In the genomic region with DNA sequence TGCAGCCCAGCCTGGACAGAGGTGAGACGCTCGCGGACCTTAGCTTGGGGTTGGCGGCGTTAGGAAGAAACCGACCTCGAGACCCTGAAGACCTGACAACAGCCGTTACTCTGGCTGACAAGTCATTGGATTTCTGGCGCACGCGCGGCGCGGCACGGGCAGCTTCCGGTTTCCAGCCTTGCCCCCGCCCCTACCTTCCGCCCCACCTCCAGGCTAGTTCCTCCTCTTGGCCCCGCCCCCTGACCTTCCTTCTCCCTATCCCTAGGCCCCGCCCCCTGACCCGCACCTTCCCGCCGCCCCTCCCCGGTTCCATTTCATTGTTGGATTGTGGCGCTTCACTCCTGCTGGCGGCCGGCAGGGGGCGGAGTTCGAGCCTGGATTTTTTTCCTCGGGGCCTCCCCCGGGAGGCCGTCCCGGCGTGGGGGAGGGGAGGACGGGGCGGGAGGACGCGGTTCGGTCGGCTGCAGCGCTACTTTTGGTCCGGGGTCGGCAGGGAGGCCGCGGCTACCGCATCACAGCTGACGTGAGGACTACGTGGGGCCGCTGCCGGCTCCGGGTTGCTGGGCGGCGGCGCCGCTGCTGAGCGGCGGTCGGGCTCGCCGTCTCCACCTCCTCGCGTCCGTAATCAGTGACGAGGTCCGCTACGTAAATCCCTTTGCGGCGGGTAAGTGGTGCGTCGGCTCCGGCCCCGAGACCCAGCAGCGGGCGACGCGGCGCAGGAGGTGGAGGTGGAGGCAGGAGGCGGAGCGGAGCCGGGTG, we compare ENCODE assay signal across 1 cellular context.
TF ChIP-seq lines count a peak whose summit lies in the region.

Gene CREM (plus strand): TSS at position 317 of the 759 bp plus-strand sequence. CDS start 10,990 bp downstream, outside the sequence.

TF ChIP-seq in H1, 55 proteins besides CTCF, POLR2A, EP300 and RAD21 (continued from another document):
- no peak for TF ChIP-seq USF2 (IDR thresholded peaks at IDR 0.05; ENCODE audit: low read length)
- peak; percentile 89 for TF ChIP-seq PHF8 (conservative IDR thresholded peaks at IDR 0.05; ENCODE audit: low read depth, low read length)
- TF ChIP-seq CTBP2 (IDR thresholded peaks at IDR 0.05; ENCODE audit: borderline replicate concordance, insufficient read depth, insufficient read length, low read length) = no peak
- no peak for TF ChIP-seq CHD2 (IDR thresholded peaks at IDR 0.05; ENCODE audit: low read length)
- 0 out of 2 replicates have a peak, but pooled peaks have one; percentile 23 for TF ChIP-seq YY1 (IDR thresholded peaks at IDR 0.05; ENCODE audit: low read depth, low read length)
- TF ChIP-seq RXRA (IDR thresholded peaks at IDR 0.05; ENCODE audit: insufficient read depth, low read depth, low read length) = 0 out of 2 replicates have a peak, but pooled peaks have one; percentile 63
- TF ChIP-seq, protein P1, sequence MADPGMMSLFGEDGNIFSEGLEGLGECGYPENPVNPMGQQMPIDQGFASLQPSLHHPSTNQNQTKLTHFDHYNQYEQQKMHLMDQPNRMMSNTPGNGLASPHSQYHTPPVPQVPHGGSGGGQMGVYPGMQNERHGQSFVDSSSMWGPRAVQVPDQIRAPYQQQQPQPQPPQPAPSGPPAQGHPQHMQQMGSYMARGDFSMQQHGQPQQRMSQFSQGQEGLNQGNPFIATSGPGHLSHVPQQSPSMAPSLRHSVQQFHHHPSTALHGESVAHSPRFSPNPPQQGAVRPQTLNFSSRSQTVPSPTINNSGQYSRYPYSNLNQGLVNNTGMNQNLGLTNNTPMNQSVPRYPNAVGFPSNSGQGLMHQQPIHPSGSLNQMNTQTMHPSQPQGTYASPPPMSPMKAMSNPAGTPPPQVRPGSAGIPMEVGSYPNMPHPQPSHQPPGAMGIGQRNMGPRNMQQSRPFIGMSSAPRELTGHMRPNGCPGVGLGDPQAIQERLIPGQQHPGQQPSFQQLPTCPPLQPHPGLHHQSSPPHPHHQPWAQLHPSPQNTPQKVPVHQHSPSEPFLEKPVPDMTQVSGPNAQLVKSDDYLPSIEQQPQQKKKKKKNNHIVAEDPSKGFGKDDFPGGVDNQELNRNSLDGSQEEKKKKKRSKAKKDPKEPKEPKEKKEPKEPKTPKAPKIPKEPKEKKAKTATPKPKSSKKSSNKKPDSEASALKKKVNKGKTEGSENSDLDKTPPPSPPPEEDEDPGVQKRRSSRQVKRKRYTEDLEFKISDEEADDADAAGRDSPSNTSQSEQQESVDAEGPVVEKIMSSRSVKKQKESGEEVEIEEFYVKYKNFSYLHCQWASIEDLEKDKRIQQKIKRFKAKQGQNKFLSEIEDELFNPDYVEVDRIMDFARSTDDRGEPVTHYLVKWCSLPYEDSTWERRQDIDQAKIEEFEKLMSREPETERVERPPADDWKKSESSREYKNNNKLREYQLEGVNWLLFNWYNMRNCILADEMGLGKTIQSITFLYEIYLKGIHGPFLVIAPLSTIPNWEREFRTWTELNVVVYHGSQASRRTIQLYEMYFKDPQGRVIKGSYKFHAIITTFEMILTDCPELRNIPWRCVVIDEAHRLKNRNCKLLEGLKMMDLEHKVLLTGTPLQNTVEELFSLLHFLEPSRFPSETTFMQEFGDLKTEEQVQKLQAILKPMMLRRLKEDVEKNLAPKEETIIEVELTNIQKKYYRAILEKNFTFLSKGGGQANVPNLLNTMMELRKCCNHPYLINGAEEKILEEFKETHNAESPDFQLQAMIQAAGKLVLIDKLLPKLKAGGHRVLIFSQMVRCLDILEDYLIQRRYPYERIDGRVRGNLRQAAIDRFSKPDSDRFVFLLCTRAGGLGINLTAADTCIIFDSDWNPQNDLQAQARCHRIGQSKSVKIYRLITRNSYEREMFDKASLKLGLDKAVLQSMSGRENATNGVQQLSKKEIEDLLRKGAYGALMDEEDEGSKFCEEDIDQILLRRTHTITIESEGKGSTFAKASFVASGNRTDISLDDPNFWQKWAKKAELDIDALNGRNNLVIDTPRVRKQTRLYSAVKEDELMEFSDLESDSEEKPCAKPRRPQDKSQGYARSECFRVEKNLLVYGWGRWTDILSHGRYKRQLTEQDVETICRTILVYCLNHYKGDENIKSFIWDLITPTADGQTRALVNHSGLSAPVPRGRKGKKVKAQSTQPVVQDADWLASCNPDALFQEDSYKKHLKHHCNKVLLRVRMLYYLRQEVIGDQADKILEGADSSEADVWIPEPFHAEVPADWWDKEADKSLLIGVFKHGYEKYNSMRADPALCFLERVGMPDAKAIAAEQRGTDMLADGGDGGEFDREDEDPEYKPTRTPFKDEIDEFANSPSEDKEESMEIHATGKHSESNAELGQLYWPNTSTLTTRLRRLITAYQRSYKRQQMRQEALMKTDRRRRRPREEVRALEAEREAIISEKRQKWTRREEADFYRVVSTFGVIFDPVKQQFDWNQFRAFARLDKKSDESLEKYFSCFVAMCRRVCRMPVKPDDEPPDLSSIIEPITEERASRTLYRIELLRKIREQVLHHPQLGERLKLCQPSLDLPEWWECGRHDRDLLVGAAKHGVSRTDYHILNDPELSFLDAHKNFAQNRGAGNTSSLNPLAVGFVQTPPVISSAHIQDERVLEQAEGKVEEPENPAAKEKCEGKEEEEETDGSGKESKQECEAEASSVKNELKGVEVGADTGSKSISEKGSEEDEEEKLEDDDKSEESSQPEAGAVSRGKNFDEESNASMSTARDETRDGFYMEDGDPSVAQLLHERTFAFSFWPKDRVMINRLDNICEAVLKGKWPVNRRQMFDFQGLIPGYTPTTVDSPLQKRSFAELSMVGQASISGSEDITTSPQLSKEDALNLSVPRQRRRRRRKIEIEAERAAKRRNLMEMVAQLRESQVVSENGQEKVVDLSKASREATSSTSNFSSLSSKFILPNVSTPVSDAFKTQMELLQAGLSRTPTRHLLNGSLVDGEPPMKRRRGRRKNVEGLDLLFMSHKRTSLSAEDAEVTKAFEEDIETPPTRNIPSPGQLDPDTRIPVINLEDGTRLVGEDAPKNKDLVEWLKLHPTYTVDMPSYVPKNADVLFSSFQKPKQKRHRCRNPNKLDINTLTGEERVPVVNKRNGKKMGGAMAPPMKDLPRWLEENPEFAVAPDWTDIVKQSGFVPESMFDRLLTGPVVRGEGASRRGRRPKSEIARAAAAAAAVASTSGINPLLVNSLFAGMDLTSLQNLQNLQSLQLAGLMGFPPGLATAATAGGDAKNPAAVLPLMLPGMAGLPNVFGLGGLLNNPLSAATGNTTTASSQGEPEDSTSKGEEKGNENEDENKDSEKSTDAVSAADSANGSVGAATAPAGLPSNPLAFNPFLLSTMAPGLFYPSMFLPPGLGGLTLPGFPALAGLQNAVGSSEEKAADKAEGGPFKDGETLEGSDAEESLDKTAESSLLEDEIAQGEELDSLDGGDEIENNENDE (IDR thresholded peaks at IDR 0.05; ENCODE audit: insufficient replicate concordance, low read length) = no peak
- TF ChIP-seq NRF1 (IDR thresholded peaks at IDR 0.05; ENCODE audit: low read depth, low read length) = peak; percentile 80
- TF ChIP-seq SP2 (IDR thresholded peaks at IDR 0.05; ENCODE audit: low read length) = no peak
- TF ChIP-seq POLR2AphosphoS5 (IDR thresholded peaks at IDR 0.05; ENCODE audit: low read depth, low read length) = peak; percentile 86
- TF ChIP-seq EZH2 (IDR thresholded peaks at IDR 0.05; ENCODE audit: low read depth, low read length, severe bottlenecking) = no peak
- TF ChIP-seq ASH2L (IDR thresholded peaks at IDR 0.05; ENCODE audit: low read length) = peak; percentile 90
- no peak for TF ChIP-seq FOSL1 (IDR thresholded peaks at IDR 0.05; ENCODE audit: insufficient read depth, low read depth, low read length)
- TF ChIP-seq BACH1 (IDR thresholded peaks at IDR 0.05; ENCODE audit: low read length) = no peak
- no peak for TF ChIP-seq ZNF274 (IDR thresholded peaks at IDR 0.05; ENCODE audit: borderline replicate concordance, extremely low read depth, low read length)
- TF ChIP-seq GABPA (IDR thresholded peaks at IDR 0.05; ENCODE audit: borderline replicate concordance, insufficient read depth, low read length) = peak; percentile 62; the same call in 1 of the 2 replicates
- TF ChIP-seq NANOG (IDR thresholded peaks at IDR 0.05; ENCODE audit: insufficient read depth, low read depth, low read length, poor library complexity, severe bottlenecking) = peak; percentile 6
- peak; percentile 80 for TF ChIP-seq TBP (IDR thresholded peaks at IDR 0.05; ENCODE audit: low read depth, low read length)
- TF ChIP-seq, protein P2, sequence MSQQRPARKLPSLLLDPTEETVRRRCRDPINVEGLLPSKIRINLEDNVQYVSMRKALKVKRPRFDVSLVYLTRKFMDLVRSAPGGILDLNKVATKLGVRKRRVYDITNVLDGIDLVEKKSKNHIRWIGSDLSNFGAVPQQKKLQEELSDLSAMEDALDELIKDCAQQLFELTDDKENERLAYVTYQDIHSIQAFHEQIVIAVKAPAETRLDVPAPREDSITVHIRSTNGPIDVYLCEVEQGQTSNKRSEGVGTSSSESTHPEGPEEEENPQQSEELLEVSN (IDR thresholded peaks at IDR 0.05) = peak; percentile 83
- TF ChIP-seq SRF (IDR thresholded peaks at IDR 0.05; ENCODE audit: low read depth, low read length) = 0 out of 2 replicates have a peak, but pooled peaks have one; percentile 9
- TF ChIP-seq SAP30 (IDR thresholded peaks at IDR 0.05; ENCODE audit: insufficient read depth, insufficient replicate concordance, low read length) = no peak
- no peak for TF ChIP-seq TCF12 (IDR thresholded peaks at IDR 0.05; ENCODE audit: low read depth, low read length)
- no peak for TF ChIP-seq JUND (IDR thresholded peaks at IDR 0.05; ENCODE audit: low read length)
- TF ChIP-seq, protein P3, sequence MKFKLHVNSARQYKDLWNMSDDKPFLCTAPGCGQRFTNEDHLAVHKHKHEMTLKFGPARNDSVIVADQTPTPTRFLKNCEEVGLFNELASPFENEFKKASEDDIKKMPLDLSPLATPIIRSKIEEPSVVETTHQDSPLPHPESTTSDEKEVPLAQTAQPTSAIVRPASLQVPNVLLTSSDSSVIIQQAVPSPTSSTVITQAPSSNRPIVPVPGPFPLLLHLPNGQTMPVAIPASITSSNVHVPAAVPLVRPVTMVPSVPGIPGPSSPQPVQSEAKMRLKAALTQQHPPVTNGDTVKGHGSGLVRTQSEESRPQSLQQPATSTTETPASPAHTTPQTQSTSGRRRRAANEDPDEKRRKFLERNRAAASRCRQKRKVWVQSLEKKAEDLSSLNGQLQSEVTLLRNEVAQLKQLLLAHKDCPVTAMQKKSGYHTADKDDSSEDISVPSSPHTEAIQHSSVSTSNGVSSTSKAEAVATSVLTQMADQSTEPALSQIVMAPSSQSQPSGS (IDR thresholded peaks at IDR 0.05; ENCODE audit: low read length) = no peak; the same call in 1 of the 2 replicates
- TF ChIP-seq HDAC2 (IDR thresholded peaks at IDR 0.05; ENCODE audit: borderline replicate concordance in 1 of 2, low read depth in 2 of 2, low read length in 2 of 2) = no peak
- TF ChIP-seq MAFK (IDR thresholded peaks at IDR 0.05; ENCODE audit: low read depth, low read length) = no peak
- TF ChIP-seq SP4 (IDR thresholded peaks at IDR 0.05; ENCODE audit: low read length) = peak; percentile 81
- no peak for TF ChIP-seq HDAC6 (IDR thresholded peaks at IDR 0.05; ENCODE audit: low read depth, low read length)
- no peak for TF ChIP-seq SUZ12 (IDR thresholded peaks at IDR 0.05; ENCODE audit: low read length)
- peak; percentile 97 for TF ChIP-seq CREB1 (IDR thresholded peaks at IDR 0.05)
- peak; percentile 25 for TF ChIP-seq KDM4A (IDR thresholded peaks at IDR 0.05; ENCODE audit: low read depth, low read length, severe bottlenecking)
- TF ChIP-seq BCL11A (IDR thresholded peaks at IDR 0.05; ENCODE audit: low read depth in 2 of 2, low read length in 2 of 2) = no peak
- TF ChIP-seq KDM5A (IDR thresholded peaks at IDR 0.05; ENCODE audit: low read length) = no peak
- peak; percentile 88 for TF ChIP-seq TAF1 (IDR thresholded peaks at IDR 0.05; ENCODE audit: low read depth, low read length)
- TF ChIP-seq CBX5 (IDR thresholded peaks at IDR 0.05; ENCODE audit: low read depth, low read length) = no peak
- TF ChIP-seq CBX8 (IDR thresholded peaks at IDR 0.05; ENCODE audit: borderline replicate concordance, low read depth, low read length) = no peak
- no peak for TF ChIP-seq SIN3A (conservative IDR thresholded peaks at IDR 0.05 in 1 of 2, IDR thresholded peaks at IDR 0.05 in 1 of 2; ENCODE audit: low read depth in 1 of 2, low read length in 2 of 2)
- no peak for TF ChIP-seq KDM1A (IDR thresholded peaks at IDR 0.05; ENCODE audit: borderline replicate concordance, low read length)
- TF ChIP-seq SIRT6 (IDR thresholded peaks at IDR 0.05; ENCODE audit: low read length) = no peak
- TF ChIP-seq EGR1 (IDR thresholded peaks at IDR 0.05; ENCODE audit: borderline replicate concordance, low read depth, low read length) = peak; percentile 38; the same call in 1 of the 2 replicates
- no peak for TF ChIP-seq GTF2F1 (IDR thresholded peaks at IDR 0.05; ENCODE audit: borderline replicate concordance, low read depth, low read length)
- TF ChIP-seq CHD1 (IDR thresholded peaks at IDR 0.05; ENCODE audit: low read depth, low read length) = no peak
- no peak for TF ChIP-seq RFX5 (IDR thresholded peaks at IDR 0.05; ENCODE audit: borderline replicate concordance, low read depth, low read length)
- TF ChIP-seq JUN (IDR thresholded peaks at IDR 0.05; ENCODE audit: low read depth, low read length) = no peak
- TF ChIP-seq RBBP5 (IDR thresholded peaks at IDR 0.05; ENCODE audit: borderline replicate concordance, low read depth, low read length) = peak; percentile 72; the same call in 1 of the 2 replicates
- no peak for TF ChIP-seq SIX5 (IDR thresholded peaks at IDR 0.05; ENCODE audit: low read depth, low read length)
- no peak for TF ChIP-seq RNF2 (IDR thresholded peaks at IDR 0.05; ENCODE audit: borderline replicate concordance, low read depth, low read length, missing control alignments, poor library complexity, severe bottlenecking)
- no peak; the same call in 1 of the 2 replicates for TF ChIP-seq TEAD4 (IDR thresholded peaks at IDR 0.05; ENCODE audit: low read depth, low read length)
- peak; percentile 89 for TF ChIP-seq TAF7 (optimal IDR thresholded peaks at IDR 0.05; ENCODE audit: borderline replicate concordance, low read depth, low read length)
- no peak for TF ChIP-seq BRCA1 (IDR thresholded peaks at IDR 0.05; ENCODE audit: low read depth, low read length)
- no peak for TF ChIP-seq SP1 (IDR thresholded peaks at IDR 0.05; ENCODE audit: low read depth, low read length)
- TF ChIP-seq CEBPB (IDR thresholded peaks at IDR 0.05; ENCODE audit: low read depth, low read length) = 0 out of 2 replicates have a peak, but pooled peaks have one; percentile 1
- TF ChIP-seq, protein P4, sequence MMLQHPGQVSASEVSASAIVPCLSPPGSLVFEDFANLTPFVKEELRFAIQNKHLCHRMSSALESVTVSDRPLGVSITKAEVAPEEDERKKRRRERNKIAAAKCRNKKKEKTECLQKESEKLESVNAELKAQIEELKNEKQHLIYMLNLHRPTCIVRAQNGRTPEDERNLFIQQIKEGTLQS (IDR thresholded peaks at IDR 0.05; ENCODE audit: insufficient read depth, low read depth, low read length) = no peak
- TF ChIP-seq, protein P5, sequence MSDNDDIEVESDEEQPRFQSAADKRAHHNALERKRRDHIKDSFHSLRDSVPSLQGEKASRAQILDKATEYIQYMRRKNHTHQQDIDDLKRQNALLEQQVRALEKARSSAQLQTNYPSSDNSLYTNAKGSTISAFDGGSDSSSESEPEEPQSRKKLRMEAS (IDR thresholded peaks at IDR 0.05) = peak; percentile 83
